In the genomic region with DNA sequence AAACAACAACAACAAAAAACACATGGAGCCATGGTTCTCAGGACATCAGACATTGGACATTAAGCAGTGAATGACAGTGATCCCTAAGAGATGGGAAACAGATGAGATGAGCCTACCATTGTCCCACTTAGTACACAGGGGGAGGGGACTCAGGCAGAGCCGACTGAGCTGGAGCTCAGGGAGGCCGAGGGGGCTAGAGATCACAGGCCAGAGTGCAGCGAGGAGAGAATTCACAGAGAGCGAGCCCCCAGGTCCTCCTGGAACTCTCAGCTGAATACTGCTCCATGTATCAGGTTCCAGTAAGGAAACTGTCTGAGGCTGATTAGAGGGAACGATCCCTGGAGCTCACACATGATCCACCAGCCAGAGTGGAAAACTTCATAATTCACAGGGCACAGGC, we compare ENCODE assay signal across 21 cellular contexts.
"Had no signal": no experiment of that assay in that cellular context is flagged by ENCODE, and none has a peak within 500 bp of the region (broad histone marks: within the 10 kb centered on the region; RNA-seq: fewer than 3 reads in every experiment).

No MANE protein-coding gene starts in this region.

- H3K27ac Mint-ChIP-seq: dendritic cell treated with granulocyte-macrophage colony-stimulating factor and Interleukin-4, amounts not matched to agents 40 ng/mL and 50 ng/mL, for 4 days; naive thymus-derived CD8-positive, alpha-beta T cell had no signal

- H3K27ac ChIP-seq: esophagus squamous epithelium, foreskin keratinocyte, parathyroid adenoma, psoas muscle, sigmoid colon, skin epidermis, stomach, thoracic aorta, transverse colon had no signal

- H3K4me3 Mint-ChIP-seq: central memory CD8-positive, alpha-beta T cell; dendritic cell treated with granulocyte-macrophage colony-stimulating factor and Interleukin-4, amounts not matched to agents 40 ng/mL and 50 ng/mL, for 4 days; naive thymus-derived CD8-positive, alpha-beta T cell had no signal

- H3K9me3 Mint-ChIP-seq: central memory CD8-positive, alpha-beta T cell; dendritic cell treated with granulocyte-macrophage colony-stimulating factor and Interleukin-4, amounts not matched to agents 40 ng/mL and 50 ng/mL, for 4 days; naive thymus-derived CD8-positive, alpha-beta T cell had no signal

- H3K27me3 ChIP-seq: foreskin keratinocyte, transverse colon had no signal

- H3K9me3 ChIP-seq: esophagus squamous epithelium, mucosa of descending colon, psoas muscle, sigmoid colon, stomach, thoracic aorta, transverse colon had no signal

- ATAC-seq: foreskin keratinocyte; left lobe of liver; mucosa of descending colon; naive thymus-derived CD8-positive, alpha-beta T cell; psoas muscle had no signal

- H3K4me3 ChIP-seq: esophagus squamous epithelium, mucosa of descending colon, psoas muscle, sigmoid colon, skin epidermis, stomach, thoracic aorta, transverse colon had no signal

- H3K4me1 ChIP-seq: esophagus squamous epithelium, foreskin keratinocyte, parathyroid adenoma, psoas muscle, sigmoid colon, transverse colon had no signal

- H3K36me3 Mint-ChIP-seq: naive thymus-derived CD8-positive, alpha-beta T cell had no signal

- H3K36me3 ChIP-seq: esophagus squamous epithelium, sigmoid colon, stomach, thoracic aorta, transverse colon had no signal

- H3K4me1 Mint-ChIP-seq: central memory CD8-positive, alpha-beta T cell; naive thymus-derived CD8-positive, alpha-beta T cell had no signal

- DNase-seq: esophagus squamous epithelium; foreskin keratinocyte; head of caudate nucleus; hippocampal formation; kidney glomerular epithelial cell; mucosa of descending colon; psoas muscle; retina; sigmoid colon; stimulated activated CD4-positive, alpha-beta T cell treated with anti-CD3 and anti-CD28 coated beads, Interleukin-12 subunit alpha, Interleukin-12 subunit beta, amount 100 ng/mL, for 4 hours; stimulated activated naive CD4-positive, alpha-beta T cell; stomach; substantia nigra; transverse colon had no signal
